ENCODE assay signal across 9 cellular contexts in the genomic region with DNA sequence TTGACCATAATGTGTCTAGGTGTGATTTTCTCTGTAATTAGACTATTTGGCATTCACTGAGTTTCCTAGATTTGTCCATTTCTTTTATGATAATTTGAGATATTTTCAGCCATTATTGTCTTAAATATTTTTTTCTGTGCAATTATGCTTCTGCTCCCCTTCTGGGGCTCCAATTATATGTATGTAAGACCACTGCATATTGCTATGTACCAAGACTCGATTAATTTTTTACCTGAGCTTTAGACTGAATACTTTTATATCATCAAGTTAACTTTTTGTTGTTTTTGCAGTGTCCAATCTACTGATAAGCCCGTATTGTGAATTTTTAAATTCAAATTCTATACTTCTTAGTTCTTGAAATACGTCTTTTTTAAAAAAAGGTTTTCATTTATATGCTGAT. TPM values are rescaled to one million over a fixed set of nuclear protein-coding genes. Genes with fewer than 3 reads are reported as not detected.
"Had no signal": no experiment of that assay in that cellular context is flagged by ENCODE, and none has a peak within 500 bp of the region (broad histone marks: within the 10 kb centered on the region; RNA-seq: fewer than 3 reads in every experiment).

No MANE protein-coding gene starts in this region.

- H3K4me3 ChIP-seq: K562 had no signal

- DNase-seq: IMR-90, KBM-7, KG1 had no signal

- H3K27ac ChIP-seq: HL-60, KMS-11 had no signal

- FAIRE-seq: HepG2, HTR-8/SVneo, K562 had no signal

RNA-seq across cellular contexts. Expression of a gene that starts 46.9 kb away (rescaled TPM):
- polyA plus RNA-seq: IgD-negative memory B cell had no signal
